1 cellular context compared by ENCODE assay signal in the genomic region with DNA sequence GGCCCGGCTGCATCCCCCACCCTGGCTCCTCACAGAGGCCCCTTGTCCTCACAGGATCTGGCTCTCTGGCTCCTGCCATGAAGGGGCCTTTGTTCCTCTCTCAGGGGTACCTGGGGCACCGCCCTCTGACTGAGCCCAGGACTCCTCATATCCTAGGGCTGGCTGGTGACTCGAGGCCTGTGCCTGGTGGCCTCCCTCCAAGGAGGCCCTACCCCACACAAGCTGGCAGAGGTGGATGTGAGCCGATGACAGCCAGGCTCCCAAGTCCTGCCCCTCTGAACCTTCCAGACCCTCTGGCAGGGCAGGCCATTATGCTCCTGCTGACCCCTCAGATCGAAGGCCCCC.
TF ChIP-seq lines count a peak whose summit lies in the region.

No MANE protein-coding gene starts in this region.

TF ChIP-seq in SK-N-SH, 30 proteins besides CTCF, POLR2A, EP300 and RAD21 (continued from another document):
- TF ChIP-seq, protein P1, sequence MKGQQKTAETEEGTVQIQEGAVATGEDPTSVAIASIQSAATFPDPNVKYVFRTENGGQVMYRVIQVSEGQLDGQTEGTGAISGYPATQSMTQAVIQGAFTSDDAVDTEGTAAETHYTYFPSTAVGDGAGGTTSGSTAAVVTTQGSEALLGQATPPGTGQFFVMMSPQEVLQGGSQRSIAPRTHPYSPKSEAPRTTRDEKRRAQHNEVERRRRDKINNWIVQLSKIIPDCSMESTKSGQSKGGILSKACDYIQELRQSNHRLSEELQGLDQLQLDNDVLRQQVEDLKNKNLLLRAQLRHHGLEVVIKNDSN (IDR thresholded peaks at IDR 0.05; ENCODE audit: borderline replicate concordance, low read depth) = no peak
- TF ChIP-seq TAF1 (IDR thresholded peaks at IDR 0.05; ENCODE audit: borderline replicate concordance, low read depth, low read length) = no peak
- no peak for TF ChIP-seq MAX (IDR thresholded peaks at IDR 0.05; ENCODE audit: low read depth)
- TF ChIP-seq, protein P2, sequence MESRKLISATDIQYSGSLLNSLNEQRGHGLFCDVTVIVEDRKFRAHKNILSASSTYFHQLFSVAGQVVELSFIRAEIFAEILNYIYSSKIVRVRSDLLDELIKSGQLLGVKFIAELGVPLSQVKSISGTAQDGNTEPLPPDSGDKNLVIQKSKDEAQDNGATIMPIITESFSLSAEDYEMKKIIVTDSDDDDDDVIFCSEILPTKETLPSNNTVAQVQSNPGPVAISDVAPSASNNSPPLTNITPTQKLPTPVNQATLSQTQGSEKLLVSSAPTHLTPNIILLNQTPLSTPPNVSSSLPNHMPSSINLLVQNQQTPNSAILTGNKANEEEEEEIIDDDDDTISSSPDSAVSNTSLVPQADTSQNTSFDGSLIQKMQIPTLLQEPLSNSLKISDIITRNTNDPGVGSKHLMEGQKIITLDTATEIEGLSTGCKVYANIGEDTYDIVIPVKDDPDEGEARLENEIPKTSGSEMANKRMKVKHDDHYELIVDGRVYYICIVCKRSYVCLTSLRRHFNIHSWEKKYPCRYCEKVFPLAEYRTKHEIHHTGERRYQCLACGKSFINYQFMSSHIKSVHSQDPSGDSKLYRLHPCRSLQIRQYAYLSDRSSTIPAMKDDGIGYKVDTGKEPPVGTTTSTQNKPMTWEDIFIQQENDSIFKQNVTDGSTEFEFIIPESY (IDR thresholded peaks at IDR 0.05; ENCODE audit: borderline replicate concordance, low read depth) = no peak
- TF ChIP-seq PBX3 (IDR thresholded peaks at IDR 0.05) = no peak
